In genomic region chr11:90223248-90223585, GRCh38 we compare ENCODE assay signal across 8 cellular contexts.
DNase-seq lines count a peak whose midpoint lies in the region; ATAC-seq and TF ChIP-seq lines count a peak whose summit lies in the region.

No MANE protein-coding gene starts in this region.

- peak overlapping the region; percentile 93 for H3K27ac Mint-ChIP-seq in activated naive CD4-positive, alpha-beta T cell treated with anti-CD3 and anti-CD28 coated beads, Interleukin-2, amount 10 ng/mL, durations not matched to agents 7 days and 5 days
- H3K27ac Mint-ChIP-seq in nephron progenitor cell, result peak overlapping the region; percentile 90

- H3K4me3 Mint-ChIP-seq in activated naive CD4-positive, alpha-beta T cell treated with anti-CD3 and anti-CD28 coated beads, Interleukin-2, amount 10 ng/mL, durations not matched to agents 7 days and 5 days, result peak overlapping the region; percentile 96
- peak overlapping the region; percentile 99 for H3K4me3 Mint-ChIP-seq in nephron progenitor cell

- H3K9me3 ChIP-seq in Loucy (ENCODE audit: insufficient read depth, low read depth, low read length), result no peaks in the 10 kb centered on the region
- no peaks in the 10 kb centered on the region for H3K9me3 ChIP-seq in endocrine pancreas (ENCODE audit: control insufficient read depth, low read length)

- H3K9me3 Mint-ChIP-seq in activated naive CD4-positive, alpha-beta T cell treated with anti-CD3 and anti-CD28 coated beads, Interleukin-2, amount 10 ng/mL, durations not matched to agents 7 days and 5 days, result no peaks in the 10 kb centered on the region
- H3K9me3 Mint-ChIP-seq in nephron progenitor cell, result peaks cover 11% of the 10 kb centered on the region

- H3K36me3 Mint-ChIP-seq in activated naive CD4-positive, alpha-beta T cell treated with anti-CD3 and anti-CD28 coated beads, Interleukin-2, amount 10 ng/mL, durations not matched to agents 7 days and 5 days, result peaks cover 20% of the 10 kb centered on the region
- peaks cover 22% of the 10 kb centered on the region for H3K36me3 Mint-ChIP-seq in nephron progenitor cell (ENCODE audit: low read depth)

- CTCF ChIA-PET in activated naive CD4-positive, alpha-beta T cell treated with anti-CD3 and anti-CD28 coated beads, Interleukin-2, amount 10 ng/mL, durations not matched to agents 7 days and 5 days (lab: Charles Lee), result interaction anchor here (1.1 kb wide), 1 partner anchor 18 kb away, joined by 3 read pairs; no protein-coding TSS in a partner anchor

- H3K9ac ChIP-seq in Loucy (ENCODE audit: low read depth, low read length, poor library complexity, severe bottlenecking), result peak overlapping the region; percentile 80
- H3K9ac ChIP-seq in endocrine pancreas (ENCODE audit: control insufficient read depth, insufficient read depth, low read length), result peak overlapping the region; percentile 95

- peaks cover 54% of the 10 kb centered on the region for H3K79me2 ChIP-seq in Loucy (ENCODE audit: insufficient read depth, low read length)

- H3K4me2 ChIP-seq in Loucy (ENCODE audit: low read depth, low read length, poor library complexity, severe bottlenecking), result peak overlapping the region; percentile 83

- H3K27me3 ChIP-seq in Loucy (ENCODE audit: insufficient read depth, low read length, poor library complexity, severe bottlenecking), result no peaks in the 10 kb centered on the region
- H3K27me3 ChIP-seq in endocrine pancreas (ENCODE audit: control insufficient read depth, insufficient read depth, low read length), result no peaks in the 10 kb centered on the region

- TF ChIP-seq CTCF in Loucy (conservative IDR thresholded peaks at IDR 0.05; ENCODE audit: low read length) (no peak), nephron progenitor cell (IDR thresholded peaks at IDR 0.05) (no peak)

- peak overlapping the region; percentile 86 for H2AFZ ChIP-seq in Loucy (ENCODE audit: low read length)

- no peaks in the 10 kb centered on the region for H3F3A ChIP-seq in Loucy (ENCODE audit: low read depth)

- peak overlapping the region; percentile 90 for H3K4me3 ChIP-seq in Loucy (ENCODE audit: low read length, poor library complexity, severe bottlenecking)
- H3K4me3 ChIP-seq in endocrine pancreas (ENCODE audit: control insufficient read depth, insufficient read depth, low read length), result peak overlapping the region; percentile 91

- H3K9me2 ChIP-seq in Loucy (replicated peaks; ENCODE audit: low read depth, low read length), result no peaks in the 10 kb centered on the region

- no peak for DNase-seq in activated naive CD4-positive, alpha-beta T cell treated with anti-CD3 and anti-CD28 coated beads, Interleukin-2, amount 10 ng/mL, durations not matched to agents 7 days and 5 days
- no peak for DNase-seq in activated naive CD4-positive, alpha-beta T cell treated with anti-CD3 and anti-CD28 coated beads, Interleukin-2, amount 50 U/mL, for 16 hours
- DNase-seq in nephron progenitor cell (no peak), DMS153 treated with DMSO at 0.1 percent for 48 hours (lab: John Stamatoyannopoulos, UW; ENCODE audit: unreplicated experiment) (no peak), C1 segment of cervical spinal cord (lab: John Stamatoyannopoulos, UW) (no peak)

- ATAC-seq in HG02623 (IDR thresholded peaks at IDR 0.05; ENCODE audit: unreplicated experiment), result no peak

- H3K4me1 Mint-ChIP-seq in activated naive CD4-positive, alpha-beta T cell treated with anti-CD3 and anti-CD28 coated beads, Interleukin-2, amount 10 ng/mL, durations not matched to agents 7 days and 5 days, result peaks cover 45% of the 10 kb centered on the region
- H3K4me1 Mint-ChIP-seq in nephron progenitor cell, result peaks cover 40% of the 10 kb centered on the region

- H4K20me1 ChIP-seq in Loucy (ENCODE audit: insufficient read depth, low read length, poor library complexity, severe bottlenecking), result peaks cover 45% of the 10 kb centered on the region

- no peaks in the 10 kb centered on the region for H3K36me3 ChIP-seq in Loucy (ENCODE audit: insufficient read depth, low read length)
- H3K36me3 ChIP-seq in endocrine pancreas (ENCODE audit: control insufficient read depth, insufficient read depth, low read length), result no peaks in the 10 kb centered on the region

- peaks cover 55% of the 10 kb centered on the region for H3K4me1 ChIP-seq in Loucy (ENCODE audit: insufficient read depth, low read length, poor library complexity, severe bottlenecking)
- peaks cover 22% of the 10 kb centered on the region for H3K4me1 ChIP-seq in endocrine pancreas (ENCODE audit: control insufficient read depth, insufficient read depth, low read length)

- no peaks in the 10 kb centered on the region for H3K27me3 Mint-ChIP-seq in activated naive CD4-positive, alpha-beta T cell treated with anti-CD3 and anti-CD28 coated beads, Interleukin-2, amount 10 ng/mL, durations not matched to agents 7 days and 5 days
- no peaks in the 10 kb centered on the region for H3K27me3 Mint-ChIP-seq in nephron progenitor cell (ENCODE audit: low read depth, poor library complexity)
